ENCODE assay signal across 8 cellular contexts in genomic region chr18:13577091-13577697, GRCh38.
DNase-seq lines count a peak whose midpoint lies in the region; ATAC-seq and TF ChIP-seq lines count a peak whose summit lies in the region.

No MANE protein-coding gene starts in this region.

- intact Hi-C loops in activated CD4-positive, alpha-beta T cell treated with anti-CD3 and anti-CD28 coated beads for 36 hours (cut with DNase I, micrococcal nuclease), result loop anchor here (1.0 to 2.0 kb wide), 4 partner anchors 8 to 14 kb away; no protein-coding TSS in a partner anchor

- peaks cover 13% of the 10 kb centered on the region for H3K36me3 Mint-ChIP-seq in activated CD4-positive, alpha-beta T cell treated with anti-CD3 and anti-CD28 coated beads for 36 hours (ENCODE audit: low read depth)
- H3K36me3 Mint-ChIP-seq in central memory CD8-positive, alpha-beta T cell (ENCODE audit: insufficient read depth), result no peaks in the 10 kb centered on the region

- no peaks in the 10 kb centered on the region for H3K27me3 Mint-ChIP-seq in activated CD4-positive, alpha-beta T cell treated with anti-CD3 and anti-CD28 coated beads for 36 hours
- peaks cover 9% of the 10 kb centered on the region for H3K27me3 Mint-ChIP-seq in central memory CD8-positive, alpha-beta T cell

- H3K4me2 ChIP-seq in OCI-LY1 (ENCODE audit: low read length), result peak overlapping the region; percentile 51

- DNase-seq in activated CD4-positive, alpha-beta T cell treated with anti-CD3 and anti-CD28 coated beads for 36 hours, result peak; percentile 73
- DNase-seq in activated CD4-positive, alpha-beta T cell treated with anti-CD3 and anti-CD28 coated beads for 1 hour, result no peak
- DNase-seq in central memory CD8-positive, alpha-beta T cell (ENCODE audit: low spot score in 2 of 2), result no peak
- peak; percentile 68 for DNase-seq in stimulated activated CD4-positive, alpha-beta T cell treated with anti-CD3 and anti-CD28 coated beads, Interleukin-15, amount 100 ng/mL, for 24 hours
- DNase-seq in G401 (ENCODE audit: low spot score) (no peak), NCI-H2081 treated with DMSO at 0.1 percent for 48 hours (lab: John Stamatoyannopoulos, UW) (no peak)

- no peaks in the 10 kb centered on the region for H3K9me2 ChIP-seq in OCI-LY1 (ENCODE audit: low read depth, low read length)

- H3K36me3 ChIP-seq in OCI-LY1 (ENCODE audit: insufficient read depth, low read length), result no peaks in the 10 kb centered on the region

- peak overlapping the region; percentile 69 for H3K27ac ChIP-seq in OCI-LY1 (ENCODE audit: low read depth, low read length, poor library complexity, severe bottlenecking)

- peak overlapping the region; percentile 22 for H3K4me3 Mint-ChIP-seq in activated CD4-positive, alpha-beta T cell treated with anti-CD3 and anti-CD28 coated beads for 36 hours
- peak overlapping the region; percentile 44 for H3K4me3 Mint-ChIP-seq in central memory CD8-positive, alpha-beta T cell

- no peaks in the 10 kb centered on the region for H3K79me2 ChIP-seq in OCI-LY1 (ENCODE audit: insufficient read depth, low read length)

- H3K27ac Mint-ChIP-seq in activated CD4-positive, alpha-beta T cell treated with anti-CD3 and anti-CD28 coated beads for 36 hours, result peak overlapping the region; percentile 55
- peak overlapping the region; percentile 25 for H3K27ac Mint-ChIP-seq in central memory CD8-positive, alpha-beta T cell (ENCODE audit: low read depth)

- CTCF ChIA-PET in activated CD4-positive, alpha-beta T cell treated with anti-CD3 and anti-CD28 coated beads for 36 hours (lab: Charles Lee), result interaction anchor here (0.7 to 1.4 kb wide), 9 partner anchors 7 to 202 kb away, joined by 3 to 7 read pairs (median 3); no protein-coding TSS in a partner anchor

- H3F3A ChIP-seq in OCI-LY1 (ENCODE audit: insufficient read depth, low read length), result no peaks in the 10 kb centered on the region

- no peak for TF ChIP-seq CTCF in OCI-LY1 (IDR thresholded peaks at IDR 0.05; ENCODE audit: low read length)

- no peaks in the 10 kb centered on the region for H3K9me3 ChIP-seq in OCI-LY1 (ENCODE audit: low read length)

- POLR2A ChIA-PET in activated CD4-positive, alpha-beta T cell treated with anti-CD3 and anti-CD28 coated beads for 36 hours (lab: Charles Lee), result interaction anchor here (0.6 to 1.2 kb wide), 7 partner anchors 8 to 361 kb away, joined by 3 to 17 read pairs (median 5); no protein-coding TSS in a partner anchor

- no peaks in the 10 kb centered on the region for H4K20me1 ChIP-seq in OCI-LY1 (ENCODE audit: insufficient read depth, low read length)

- ATAC-seq in activated CD4-positive, alpha-beta T cell treated with anti-CD3 and anti-CD28 coated beads for 36 hours, result peak; percentile 90
- peak; percentile 77 for ATAC-seq in HG02840 (IDR thresholded peaks at IDR 0.05; ENCODE audit: low FRiP score, unreplicated experiment)
- ATAC-seq in central memory CD8-positive, alpha-beta T cell (replicated peaks; ENCODE audit: extremely low read depth, poor library complexity, severe bottlenecking), result no peak

- H3K4me1 ChIP-seq in OCI-LY1 (ENCODE audit: insufficient read depth, low read length, severe bottlenecking), result peaks cover 49% of the 10 kb centered on the region

- peaks cover 7% of the 10 kb centered on the region for H3K9me3 Mint-ChIP-seq in activated CD4-positive, alpha-beta T cell treated with anti-CD3 and anti-CD28 coated beads for 36 hours (ENCODE audit: low read depth)
- no peaks in the 10 kb centered on the region for H3K9me3 Mint-ChIP-seq in central memory CD8-positive, alpha-beta T cell

- peak overlapping the region; percentile 37 for H3K9ac ChIP-seq in OCI-LY1 (ENCODE audit: low read length)

- peaks cover 47% of the 10 kb centered on the region for H3K4me1 Mint-ChIP-seq in activated CD4-positive, alpha-beta T cell treated with anti-CD3 and anti-CD28 coated beads for 36 hours
- H3K4me1 Mint-ChIP-seq in central memory CD8-positive, alpha-beta T cell, result peaks cover 37% of the 10 kb centered on the region

- H3K27me3 ChIP-seq in OCI-LY1 (ENCODE audit: insufficient read depth, low read length), result no peaks in the 10 kb centered on the region

- peak overlapping the region; percentile 30 for H3K4me3 ChIP-seq in OCI-LY1 (ENCODE audit: low read depth, low read length, poor library complexity, severe bottlenecking)

- in situ Hi-C loops in G401 (cut with HindIII; ENCODE audit: low sequenced_read_pairs), result no loop called here

- peak overlapping the region; percentile 4; the same call in 1 of the 2 replicates for H2AFZ ChIP-seq in OCI-LY1 (ENCODE audit: low read length)

Comparison
In these comparisons a context has a peak if more than half of its experiments do, and no peak if none do; other contexts are left out.
1. DNase-seq: peak in activated CD4-positive, alpha-beta T cell treated with anti-CD3 and anti-CD28 coated beads for 36 hours (single experiment) and stimulated activated CD4-positive, alpha-beta T cell treated with anti-CD3 and anti-CD28 coated beads, Interleukin-15, amount 100 ng/mL, for 24 hours (single experiment); none in activated CD4-positive, alpha-beta T cell treated with anti-CD3 and anti-CD28 coated beads for 1 hour (single experiment), central memory CD8-positive, alpha-beta T cell (0 of 2), G401 (single experiment) and NCI-H2081 treated with DMSO at 0.1 percent for 48 hours (single experiment).